In genomic region chr10:113947138-113948011, GRCh38 we compare ENCODE assay signal across 1 cellular context.
TF ChIP-seq lines count a peak whose summit lies in the region.

No MANE protein-coding gene starts in this region.

TF ChIP-seq in K562, 482 proteins besides CTCF, POLR2A, EP300 and RAD21 (continued from another document):
- TF ChIP-seq PKNOX1 (IDR thresholded peaks at IDR 0.05) (peak; percentile 69; the same call in 1 of the 2 replicates), SREBF1 (IDR thresholded peaks at IDR 0.05; ENCODE audit: borderline replicate concordance, low read depth, low read length) (no peak), E4F1 (CRISPR knock-in tag; IDR thresholded peaks at IDR 0.05; ENCODE audit: borderline replicate concordance) (no peak), ZEB2 (IDR thresholded peaks at IDR 0.05) (no peak), PBX2 (CRISPR knock-in tag; IDR thresholded peaks at IDR 0.05; ENCODE audit: low read depth) (peak; percentile 40; the same call in 1 of the 2 replicates), PBX2 (tag; conservative IDR thresholded peaks at IDR 0.05; ENCODE audit: low read depth) (peak; percentile 84), MEIS2 (IDR thresholded peaks at IDR 0.05; ENCODE audit: partially characterized antibody) (peak; percentile 91), ID3 (CRISPR knock-in tag; IDR thresholded peaks at IDR 0.05) (no peak), ID3 (tag; IDR thresholded peaks at IDR 0.05) (no peak), RUNX1 (IDR thresholded peaks at IDR 0.05; ENCODE audit: low read depth) (no peak), ZNF124 (CRISPR knock-in tag; IDR thresholded peaks at IDR 0.05) (no peak), DPF2 (IDR thresholded peaks at IDR 0.05) (0 out of 2 replicates have a peak, but pooled peaks have one; percentile 20), CSDE1 (IDR thresholded peaks at IDR 0.05) (no peak), TFAP4 (CRISPR knock-in tag; IDR thresholded peaks at IDR 0.05; ENCODE audit: borderline replicate concordance) (0 out of 2 replicates have a peak, but pooled peaks have one; percentile 13), CCNT2 (IDR thresholded peaks at IDR 0.05; ENCODE audit: borderline replicate concordance, extremely low read depth, insufficient read length, low read depth, low read length) (no peak), SNIP1 (IDR thresholded peaks at IDR 0.05; ENCODE audit: low read depth) (no peak), ZNF583 (CRISPR knock-in tag; IDR thresholded peaks at IDR 0.05) (no peak), GMEB1 (CRISPR knock-in tag; IDR thresholded peaks at IDR 0.05) (no peak)
- TF ChIP-seq, protein P1, sequence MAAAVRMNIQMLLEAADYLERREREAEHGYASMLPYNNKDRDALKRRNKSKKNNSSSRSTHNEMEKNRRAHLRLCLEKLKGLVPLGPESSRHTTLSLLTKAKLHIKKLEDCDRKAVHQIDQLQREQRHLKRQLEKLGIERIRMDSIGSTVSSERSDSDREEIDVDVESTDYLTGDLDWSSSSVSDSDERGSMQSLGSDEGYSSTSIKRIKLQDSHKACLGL (CRISPR knock-in tag; IDR thresholded peaks at IDR 0.05; ENCODE audit: borderline replicate concordance, poor library complexity, severe bottlenecking): no peak
